2 cellular contexts compared by ENCODE assay signal in the genomic region with DNA sequence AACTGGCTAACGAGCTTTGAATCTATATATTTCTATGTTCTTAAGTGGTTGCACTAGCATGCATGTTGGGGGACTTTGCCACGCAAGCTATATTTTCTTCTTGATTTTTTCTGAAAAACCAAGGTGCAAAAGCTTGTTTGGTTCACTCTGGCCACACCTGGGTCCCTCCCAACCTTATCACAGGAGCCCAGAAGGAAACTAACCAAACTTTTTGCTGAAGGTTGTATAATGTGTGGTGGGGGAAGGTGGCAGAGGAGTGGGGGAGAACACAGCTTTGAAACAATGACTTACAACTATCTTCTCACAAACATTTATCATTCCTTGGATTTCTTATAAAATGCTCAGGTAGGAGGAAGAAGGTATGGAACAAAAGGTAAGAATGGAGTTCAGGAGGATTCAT.
TF ChIP-seq lines count a peak whose summit lies in the region.

No MANE protein-coding gene starts in this region.

TF ChIP-seq in GM23338, 12 proteins besides CTCF, POLR2A, EP300 and RAD21 (continued from another document):
- TF ChIP-seq, protein P1, sequence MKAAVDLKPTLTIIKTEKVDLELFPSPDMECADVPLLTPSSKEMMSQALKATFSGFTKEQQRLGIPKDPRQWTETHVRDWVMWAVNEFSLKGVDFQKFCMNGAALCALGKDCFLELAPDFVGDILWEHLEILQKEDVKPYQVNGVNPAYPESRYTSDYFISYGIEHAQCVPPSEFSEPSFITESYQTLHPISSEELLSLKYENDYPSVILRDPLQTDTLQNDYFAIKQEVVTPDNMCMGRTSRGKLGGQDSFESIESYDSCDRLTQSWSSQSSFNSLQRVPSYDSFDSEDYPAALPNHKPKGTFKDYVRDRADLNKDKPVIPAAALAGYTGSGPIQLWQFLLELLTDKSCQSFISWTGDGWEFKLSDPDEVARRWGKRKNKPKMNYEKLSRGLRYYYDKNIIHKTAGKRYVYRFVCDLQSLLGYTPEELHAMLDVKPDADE (IDR thresholded peaks at IDR 0.05), result no peak
- TF ChIP-seq NANOG (IDR thresholded peaks at IDR 0.05; ENCODE audit: borderline replicate concordance), result no peak
- TF ChIP-seq REST (IDR thresholded peaks at IDR 0.05; ENCODE audit: unreplicated experiment), result no peak
- TF ChIP-seq ZNF462 (CRISPR knock-in tag; IDR thresholded peaks at IDR 0.05), result no peak

TF ChIP-seq in K562, 482 proteins besides CTCF, POLR2A, EP300 and RAD21 (continued from another document):
- TF ChIP-seq, protein P2, sequence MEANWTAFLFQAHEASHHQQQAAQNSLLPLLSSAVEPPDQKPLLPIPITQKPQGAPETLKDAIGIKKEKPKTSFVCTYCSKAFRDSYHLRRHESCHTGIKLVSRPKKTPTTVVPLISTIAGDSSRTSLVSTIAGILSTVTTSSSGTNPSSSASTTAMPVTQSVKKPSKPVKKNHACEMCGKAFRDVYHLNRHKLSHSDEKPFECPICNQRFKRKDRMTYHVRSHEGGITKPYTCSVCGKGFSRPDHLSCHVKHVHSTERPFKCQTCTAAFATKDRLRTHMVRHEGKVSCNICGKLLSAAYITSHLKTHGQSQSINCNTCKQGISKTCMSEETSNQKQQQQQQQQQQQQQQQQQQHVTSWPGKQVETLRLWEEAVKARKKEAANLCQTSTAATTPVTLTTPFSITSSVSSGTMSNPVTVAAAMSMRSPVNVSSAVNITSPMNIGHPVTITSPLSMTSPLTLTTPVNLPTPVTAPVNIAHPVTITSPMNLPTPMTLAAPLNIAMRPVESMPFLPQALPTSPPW (CRISPR knock-in tag; IDR thresholded peaks at IDR 0.05), result no peak
- TF ChIP-seq CBFA2T2 (conservative IDR thresholded peaks at IDR 0.05), result peak; percentile 24; the same call in 1 of the 2 replicates
- TF ChIP-seq, protein P3, sequence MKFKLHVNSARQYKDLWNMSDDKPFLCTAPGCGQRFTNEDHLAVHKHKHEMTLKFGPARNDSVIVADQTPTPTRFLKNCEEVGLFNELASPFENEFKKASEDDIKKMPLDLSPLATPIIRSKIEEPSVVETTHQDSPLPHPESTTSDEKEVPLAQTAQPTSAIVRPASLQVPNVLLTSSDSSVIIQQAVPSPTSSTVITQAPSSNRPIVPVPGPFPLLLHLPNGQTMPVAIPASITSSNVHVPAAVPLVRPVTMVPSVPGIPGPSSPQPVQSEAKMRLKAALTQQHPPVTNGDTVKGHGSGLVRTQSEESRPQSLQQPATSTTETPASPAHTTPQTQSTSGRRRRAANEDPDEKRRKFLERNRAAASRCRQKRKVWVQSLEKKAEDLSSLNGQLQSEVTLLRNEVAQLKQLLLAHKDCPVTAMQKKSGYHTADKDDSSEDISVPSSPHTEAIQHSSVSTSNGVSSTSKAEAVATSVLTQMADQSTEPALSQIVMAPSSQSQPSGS (CRISPR knock-in tag; IDR thresholded peaks at IDR 0.05), result no peak
- TF ChIP-seq TAL1 (IDR thresholded peaks at IDR 0.05), result peak; percentile 44; the same call in 1 of the 2 replicates
- no peak for TF ChIP-seq SRSF3 (IDR thresholded peaks at IDR 0.05; ENCODE audit: insufficient read depth, low read length)
- peak; percentile 56 for TF ChIP-seq CBFA2T3 (IDR thresholded peaks at IDR 0.05)
- no peak for TF ChIP-seq ETS2 (tag; IDR thresholded peaks at IDR 0.05; ENCODE audit: borderline replicate concordance, poor library complexity, severe bottlenecking)
